Comparison of ENCODE assay signal across 21 cellular contexts in the genomic region with DNA sequence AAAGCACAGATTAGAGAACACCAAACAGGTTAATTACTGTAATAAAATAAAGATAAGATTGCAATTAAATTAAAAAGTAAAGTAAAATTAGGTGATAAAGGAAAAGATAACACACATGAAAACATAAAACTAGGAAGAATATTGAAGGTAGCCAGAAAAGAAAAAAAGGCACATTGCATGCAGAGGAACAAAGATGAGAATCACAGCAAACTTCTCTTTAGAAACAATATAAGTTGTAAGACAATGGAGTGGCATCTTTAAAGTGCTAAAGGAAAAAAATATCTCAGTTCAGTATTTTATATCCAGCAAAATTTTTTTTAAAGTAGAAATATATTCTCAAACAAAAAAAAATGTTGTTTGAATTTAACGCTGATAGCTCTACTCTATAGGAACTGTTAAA.
A peak's percentile ranks its signal among the peaks of the same experiment; 100 is the strongest.
DNase-seq lines count a peak whose midpoint lies in the region; ATAC-seq, FAIRE-seq and TF ChIP-seq lines count a peak whose summit lies in the region.
"Had no signal": no experiment of that assay in that cellular context is flagged by ENCODE, and none has a peak within 500 bp of the region (broad histone marks: within the 10 kb centered on the region; RNA-seq: fewer than 3 reads in every experiment).

No MANE protein-coding gene starts in this region.

- FAIRE-seq in HepG2 (lab: Jason Lieb, UNC) = no peak
- FAIRE-seq: A204.1, D721Med, GM12891, GM19239 had no signal

- H3K4me3 ChIP-seq in HepG2 (replicated peaks in 1 of 3; ENCODE audit: insufficient read depth in 1 of 3, low read depth in 2 of 3, low read length in 3 of 3) (no peak overlapping the region), right lobe of liver (no peak overlapping the region)
- no peak overlapping the region for H3K4me3 ChIP-seq in CD8-positive, alpha-beta T cell (ENCODE audit: low read depth, low read length)
- H3K4me3 ChIP-seq: BLaER1 had no signal

- in situ Hi-C loops in HepG2 (cut with HindIII; ENCODE audit: extremely low pct_ligation_motif_present, low pct_unique_long_range_greater_than_20kb) = no loop called here

- CTCF ChIA-PET in HepG2 (lab: Yijun Ruan, JAX; ENCODE audit: low intra/inter-chr PET ratio, low total read pairs) = no interaction called here
- CTCF ChIA-PET in WTC11 (lab: Charles Lee) = no interaction called here
- CTCF ChIA-PET in CD8-positive, alpha-beta T cell (lab: Charles Lee) = no interaction called here

- no peaks in the 10 kb centered on the region for H3K27me3 ChIP-seq in HepG2 (ENCODE audit: control insufficient read depth in 1 of 2, insufficient read depth in 2 of 2, low read length in 2 of 2)
- H3K27me3 ChIP-seq in right lobe of liver = no peaks in the 10 kb centered on the region
- H3K27me3 ChIP-seq in CD8-positive, alpha-beta T cell (ENCODE audit: insufficient read depth, low read length) = no peaks in the 10 kb centered on the region
- H3K27me3 ChIP-seq: BE2C, BLaER1 had no signal

- DNase-seq in HepG2 (ENCODE audit: low spot score) (no peak), right lobe of liver (no peak), WTC11 (ENCODE audit: low spot score) (no peak), NCI-H2227 treated with DMSO at 0.1 percent for 48 hours (lab: John Stamatoyannopoulos, UW) (no peak)
- no peak for DNase-seq in CD8-positive, alpha-beta T cell
- DNase-seq: 8988T; ACHN; BE2C; C1 segment of cervical spinal cord; Caco-2; Calu3; CD4-positive, alpha-beta memory T cell; CD4-positive, CD25-positive, alpha-beta regulatory T cell; DMS79 treated with DMSO at 0.1 percent for 48 hours; GF-D8 had no signal

- H3K27ac Mint-ChIP-seq in WTC11 = no peak overlapping the region
- no peak overlapping the region for H3K27ac Mint-ChIP-seq in CD8-positive, alpha-beta T cell
- H3K27ac Mint-ChIP-seq: CD14-positive monocyte; CD4-positive, alpha-beta memory T cell; CD4-positive, CD25-positive, alpha-beta regulatory T cell had no signal

- H3K4me3 Mint-ChIP-seq in WTC11 = no peak overlapping the region
- H3K4me3 Mint-ChIP-seq in CD8-positive, alpha-beta T cell = no peak overlapping the region
- H3K4me3 Mint-ChIP-seq: CD14-positive monocyte; CD4-positive, alpha-beta memory T cell; CD4-positive, CD25-positive, alpha-beta regulatory T cell had no signal

- WGBS in HepG2 (ENCODE audit: low lambda C conversion rate) = 0% methylated on average over 1 of the region's 1 CpG
- 85% methylated on average over 1 of the region's 1 CpG for WGBS in right lobe of liver (ENCODE audit: insufficient coverage, low coverage, low lambda C conversion rate, missing lambda C conversion rate)

- H3K36me3 ChIP-seq in HepG2 (replicated peaks in 1 of 2; ENCODE audit: control insufficient read depth in 1 of 2, insufficient read depth in 2 of 2, low read length in 2 of 2) (no peaks in the 10 kb centered on the region), right lobe of liver (no peaks in the 10 kb centered on the region)
- no peaks in the 10 kb centered on the region for H3K36me3 ChIP-seq in CD8-positive, alpha-beta T cell (ENCODE audit: insufficient read depth, low read length)
- H3K36me3 ChIP-seq: BE2C, BLaER1 had no signal

- TF ChIP-seq EP300 in HepG2 (IDR thresholded peaks at IDR 0.05; ENCODE audit: low read depth in 2 of 2, low read length in 2 of 2) = no peak
- no peak for TF ChIP-seq EP300 in HepG2 (CRISPR knock-in tag; IDR thresholded peaks at IDR 0.05; ENCODE audit: borderline replicate concordance)

- H3K9ac ChIP-seq in HepG2 (ENCODE audit: insufficient read depth, low read depth, low read length) = no peak overlapping the region
- H3K9ac ChIP-seq: BLaER1 had no signal

- H3K9me3 ChIP-seq in HepG2 (ENCODE audit: low read length) (no peaks in the 10 kb centered on the region), right lobe of liver (no peaks in the 10 kb centered on the region)
- no peaks in the 10 kb centered on the region for H3K9me3 ChIP-seq in CD8-positive, alpha-beta T cell (ENCODE audit: low read length)
- H3K9me3 ChIP-seq: BE2C, BLaER1, Caco-2 had no signal

- POLR2A ChIA-PET in HepG2 (lab: Yijun Ruan, JAX) (no interaction called here), WTC11 (lab: Charles Lee) (no interaction called here)
- POLR2A ChIA-PET in CD8-positive, alpha-beta T cell (lab: Charles Lee) = no interaction called here

- TF ChIP-seq RAD21 in HepG2 (CRISPR knock-in tag; IDR thresholded peaks at IDR 0.05) = no peak

- H3K27me3 Mint-ChIP-seq in WTC11 (ENCODE audit: low read depth) = peaks cover 2% of the 10 kb centered on the region; the same call in 1 of the 2 replicates
- H3K27me3 Mint-ChIP-seq in CD8-positive, alpha-beta T cell (ENCODE audit: low read depth) = no peaks in the 10 kb centered on the region
- H3K27me3 Mint-ChIP-seq: CD4-positive, alpha-beta memory T cell; CD4-positive, CD25-positive, alpha-beta regulatory T cell had no signal

- intact Hi-C loops in HepG2 (cut with micrococcal nuclease; ENCODE audit: unreplicated experiment) = no loop called here
- intact Hi-C loops in right lobe of liver (cut with DNase I) = no loop called here
- intact Hi-C loops in CD8-positive, alpha-beta T cell (cut with DNase I, micrococcal nuclease) = no loop called here

- no TSS peak for BruUV-seq in HepG2 (replicated peaks; lab: Mats Ljungman, UMichigan)

- H4K20me1 ChIP-seq in HepG2 (ENCODE audit: insufficient read depth, low read length) = no peaks in the 10 kb centered on the region
- H4K20me1 ChIP-seq: BLaER1 had no signal

- H3K4me1 ChIP-seq in HepG2 (ENCODE audit: insufficient read depth, low read length) (no peaks in the 10 kb centered on the region), right lobe of liver (no peaks in the 10 kb centered on the region)
- H3K4me1 ChIP-seq in CD8-positive, alpha-beta T cell (ENCODE audit: insufficient read depth, low read length) = no peaks in the 10 kb centered on the region
- H3K4me1 ChIP-seq: BLaER1, Caco-2 had no signal

- no peaks in the 10 kb centered on the region for H3K79me2 ChIP-seq in HepG2 (ENCODE audit: insufficient read depth, low read length)

- H3K4me2 ChIP-seq in HepG2 (ENCODE audit: low read depth, low read length) = no peak overlapping the region
- H3K4me2 ChIP-seq: BLaER1 had no signal

- peaks cover 5% of the 10 kb centered on the region; the same call in 1 of the 2 replicates for H3K9me3 Mint-ChIP-seq in WTC11
- H3K9me3 Mint-ChIP-seq in CD8-positive, alpha-beta T cell = peaks cover 4% of the 10 kb centered on the region

- H2AFZ ChIP-seq in HepG2 (ENCODE audit: low read length) = no peak overlapping the region

- no peak for ATAC-seq in HepG2
- no peak for ATAC-seq in right lobe of liver
- no peak for ATAC-seq in WTC11
- ATAC-seq in CD8-positive, alpha-beta T cell = no peak

- no peak for TF ChIP-seq POLR2A in HepG2 (IDR thresholded peaks at IDR 0.05; ENCODE audit: insufficient read depth in 1 of 2, low read depth in 2 of 2, low read length in 2 of 2)
- no peak for TF ChIP-seq POLR2A in right lobe of liver (IDR thresholded peaks at IDR 0.05)

- peaks cover 10% of the 10 kb centered on the region; the same call in 1 of the 2 replicates for H3K4me1 Mint-ChIP-seq in WTC11
- H3K4me1 Mint-ChIP-seq in CD8-positive, alpha-beta T cell (ENCODE audit: low read depth) = no peaks in the 10 kb centered on the region
- H3K4me1 Mint-ChIP-seq: CD14-positive monocyte; CD4-positive, alpha-beta memory T cell; CD4-positive, CD25-positive, alpha-beta regulatory T cell had no signal

- no peak for TF ChIP-seq CTCF in HepG2 (CRISPR knock-in tag; IDR thresholded peaks at IDR 0.05)
- TF ChIP-seq CTCF in right lobe of liver (IDR thresholded peaks at IDR 0.05) = no peak
- no peak for TF ChIP-seq CTCF in WTC11 (IDR thresholded peaks at IDR 0.05)
- TF ChIP-seq CTCF in CD8-positive, alpha-beta T cell (IDR thresholded peaks at IDR 0.05) = no peak

- H3K36me3 Mint-ChIP-seq in WTC11 = no peaks in the 10 kb centered on the region
- H3K36me3 Mint-ChIP-seq in CD8-positive, alpha-beta T cell = no peaks in the 10 kb centered on the region
- H3K36me3 Mint-ChIP-seq: CD14-positive monocyte; CD4-positive, alpha-beta memory T cell; CD4-positive, CD25-positive, alpha-beta regulatory T cell had no signal

- H3K27ac ChIP-seq in HepG2 (ENCODE audit: extremely low read length, insufficient read depth, low read length) (no peak overlapping the region), right lobe of liver (no peak overlapping the region)
- H3K27ac ChIP-seq in CD8-positive, alpha-beta T cell (ENCODE audit: low read depth, low read length) = no peak overlapping the region
- H3K27ac ChIP-seq: BLaER1 had no signal

TF ChIP-seq in HepG2, 621 proteins besides CTCF, POLR2A, EP300 and RAD21:
- TF ChIP-seq ZNF317 (CRISPR knock-in tag; IDR thresholded peaks at IDR 0.05) (peak; percentile 94), ZNF773 (CRISPR knock-in tag; IDR thresholded peaks at IDR 0.05; ENCODE audit: borderline replicate concordance) (no peak)

TF ChIP-seq in WTC11, 78 proteins besides CTCF, POLR2A, EP300 and RAD21:
- TF ChIP-seq, protein P1, sequence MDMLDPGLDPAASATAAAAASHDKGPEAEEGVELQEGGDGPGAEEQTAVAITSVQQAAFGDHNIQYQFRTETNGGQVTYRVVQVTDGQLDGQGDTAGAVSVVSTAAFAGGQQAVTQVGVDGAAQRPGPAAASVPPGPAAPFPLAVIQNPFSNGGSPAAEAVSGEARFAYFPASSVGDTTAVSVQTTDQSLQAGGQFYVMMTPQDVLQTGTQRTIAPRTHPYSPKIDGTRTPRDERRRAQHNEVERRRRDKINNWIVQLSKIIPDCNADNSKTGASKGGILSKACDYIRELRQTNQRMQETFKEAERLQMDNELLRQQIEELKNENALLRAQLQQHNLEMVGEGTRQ (CRISPR knock-in tag; IDR thresholded peaks at IDR 0.05) = no peak
- TF ChIP-seq NFE2L1 (CRISPR knock-in tag; IDR thresholded peaks at IDR 0.05) = no peak
- TF ChIP-seq RORB (CRISPR knock-in tag; IDR thresholded peaks at IDR 0.05) = no peak
- TF ChIP-seq ESRRA (CRISPR knock-in tag; IDR thresholded peaks at IDR 0.05; ENCODE audit: borderline replicate concordance) = no peak
- TF ChIP-seq ZNF317 (CRISPR knock-in tag; IDR thresholded peaks at IDR 0.05; ENCODE audit: borderline replicate concordance, low read depth) = peak; percentile 72; the same call in 1 of the 2 replicates
